In the genomic region with DNA sequence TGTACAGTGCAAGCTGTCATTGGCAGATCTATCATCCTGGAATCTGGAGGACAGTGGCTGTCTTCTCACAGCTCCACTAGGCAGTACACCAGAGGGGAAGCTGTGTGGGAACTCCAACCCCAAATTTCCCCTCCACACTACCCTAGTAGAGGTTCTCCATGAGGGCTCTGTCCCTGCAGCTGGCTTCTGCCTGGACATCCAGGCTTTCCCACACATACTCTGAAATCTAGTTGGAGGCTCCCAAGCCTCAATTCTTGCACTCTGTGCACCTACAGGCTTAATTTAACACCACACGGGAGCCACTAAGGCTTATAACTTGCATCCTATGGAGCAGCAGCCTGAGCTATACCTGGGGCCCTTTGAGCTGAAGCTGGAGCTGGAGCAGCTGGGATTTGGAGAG, we compare ENCODE assay signal across 23 cellular contexts. TPM values are rescaled to one million over a fixed set of nuclear protein-coding genes. Genes with fewer than 3 reads are reported as not detected.
DNase-seq lines count a peak whose midpoint lies in the region; ATAC-seq and TF ChIP-seq lines count a peak whose summit lies in the region.
"Had no signal": no experiment of that assay in that cellular context is flagged by ENCODE, and none has a peak within 500 bp of the region (broad histone marks: within the 10 kb centered on the region; RNA-seq: fewer than 3 reads in every experiment).

No MANE protein-coding gene starts in this region.

- no peak overlapping the region for H3K4me3 Mint-ChIP-seq in endodermal cell
- H3K4me3 Mint-ChIP-seq: CD4-positive, CD25-positive, alpha-beta regulatory T cell had no signal

- no peak overlapping the region for H3K9ac ChIP-seq in adipocyte (ENCODE audit: low read length)
- no peak overlapping the region for H3K9ac ChIP-seq in endodermal cell (ENCODE audit: extremely low read depth, low read length, poor library complexity, severe bottlenecking)
- H3K9ac ChIP-seq: BLaER1 had no signal

- peak overlapping the region; percentile 59 for H3K4me3 ChIP-seq in adipocyte (ENCODE audit: low read length)
- peak overlapping the region; percentile 50 for H3K4me3 ChIP-seq in endodermal cell (ENCODE audit: low read length)
- H3K4me3 ChIP-seq in stomach: no peak overlapping the region
- H3K4me3 ChIP-seq: BLaER1, GM12878, SJCRH30 had no signal

- intact Hi-C loops in posterior cingulate gyrus (cut with DNase I) (no loop called here), stomach (cut with DNase I; ENCODE audit: low total_unique reads) (no loop called here)

- ATAC-seq in GM19397 (IDR thresholded peaks at IDR 0.05; ENCODE audit: unreplicated experiment): no peak
- ATAC-seq: GM12878, PC-3, Right ventricle myocardium inferior, SK-N-SH treated with all-trans-retinoic acid at 6 μM for 48 hours had no signal

- WGBS in endodermal cell (ENCODE audit: insufficient coverage in 1 of 2, insufficient read length in 1 of 2), 2 experiments: 91 to 100% methylated on average over 1 of the region's 1 CpG
- WGBS in stomach, 5 donors: 88 to 100% (median 100%) methylated on average over 1 of the region's 1 CpG

- peaks cover 26% of the 10 kb centered on the region for H3K27me3 Mint-ChIP-seq in endodermal cell (ENCODE audit: insufficient read depth)
- H3K27me3 Mint-ChIP-seq: CD4-positive, CD25-positive, alpha-beta regulatory T cell had no signal

- H3K27me3 ChIP-seq in adipocyte (replicated peaks; ENCODE audit: control insufficient read depth, insufficient read depth, low read length): no peaks in the 10 kb centered on the region
- H3K27me3 ChIP-seq in endodermal cell (ENCODE audit: control insufficient read depth, insufficient read depth, low read length, poor library complexity, severe bottlenecking): no peaks in the 10 kb centered on the region
- H3K27me3 ChIP-seq in stomach: no peaks in the 10 kb centered on the region
- H3K27me3 ChIP-seq: BLaER1, SJCRH30 had no signal

- no peak overlapping the region for H3K27ac Mint-ChIP-seq in endodermal cell
- H3K27ac Mint-ChIP-seq: CD4-positive, CD25-positive, alpha-beta regulatory T cell had no signal

- no peak for TF ChIP-seq POLR2A in stomach (IDR thresholded peaks at IDR 0.05)

- H3K27ac ChIP-seq in endodermal cell (ENCODE audit: low read depth, low read length): no peak overlapping the region
- no peak overlapping the region for H3K27ac ChIP-seq in stomach
- H3K27ac ChIP-seq: 22Rv1, BLaER1, SJCRH30 had no signal

- TF ChIP-seq CTCF in endodermal cell (conservative IDR thresholded peaks at IDR 0.05): no peak
- TF ChIP-seq CTCF in stomach (IDR thresholded peaks at IDR 0.05): no peak

- H3K4me1 ChIP-seq in adipocyte (ENCODE audit: control insufficient read depth, insufficient read depth, low read length): no peaks in the 10 kb centered on the region
- no peaks in the 10 kb centered on the region for H3K4me1 ChIP-seq in endodermal cell (ENCODE audit: control insufficient read depth, insufficient read depth, low read length)
- H3K4me1 ChIP-seq in stomach: no peaks in the 10 kb centered on the region
- H3K4me1 ChIP-seq: BLaER1, SJCRH30 had no signal

- H3K36me3 ChIP-seq in adipocyte (ENCODE audit: control insufficient read depth, insufficient read depth, low read length, severe bottlenecking) (peaks cover 4% of the 10 kb centered on the region), endodermal cell (ENCODE audit: control insufficient read depth, insufficient read depth, low read length) (peaks cover 4% of the 10 kb centered on the region), stomach (peaks cover 0 to 18% (median 6%) of the 10 kb centered on the region in 4 donors)
- H3K36me3 ChIP-seq: SJCRH30 had no signal

- peaks cover 99% of the 10 kb centered on the region for H3K9me3 Mint-ChIP-seq in endodermal cell

- H3K36me3 Mint-ChIP-seq in endodermal cell (ENCODE audit: low read depth): peaks cover 39% of the 10 kb centered on the region

- DNase-seq in DMS53 (lab: John Stamatoyannopoulos, UW) (peak; percentile 7), DMS53 treated with DMSO at 0.1 percent for 48 hours (lab: John Stamatoyannopoulos, UW; ENCODE audit: unreplicated experiment) (no peak), adipocyte (ENCODE audit: low read depth) (no peak), endodermal cell (no peak), posterior cingulate gyrus (no peak), GM03348 (ENCODE audit: low spot score) (no peak), stomach (no peak)
- DNase-seq: CD4-positive, CD25-positive, alpha-beta regulatory T cell; DMS153; KBM-7; NCI-H2029; NCI-H446 treated with DMSO at 0.1 percent for 48 hours; NCI-H526; NCI-H82; NK-92 treated with Interleukin-12 subunit alpha and Interleukin-12 subunit beta, amount 100 ng/mL, for 24 hours; PC-3; SJCRH30 had no signal

- TF ChIP-seq EP300 in stomach (IDR thresholded peaks at IDR 0.05): no peak

- no peaks in the 10 kb centered on the region for H3K4me1 Mint-ChIP-seq in endodermal cell

- H3K9me3 ChIP-seq in adipocyte (ENCODE audit: control insufficient read depth, low read length) (peaks cover 87% of the 10 kb centered on the region), endodermal cell (ENCODE audit: control insufficient read depth, low read length) (peaks cover 96% of the 10 kb centered on the region), stomach (peaks cover 63 to 99% (median 84%) of the 10 kb centered on the region in 4 donors)

RNA-seq across cellular contexts. Expression of a gene that starts 43.0 kb away (rescaled TPM):
- 10 to 100 TPM; 16.4 to 17.1 TPM for total RNA-seq in endodermal cell
- polyA plus RNA-seq in endodermal cell (2013, experiment 1 of 2): 14.0 TPM
- 13.9 TPM for polyA plus RNA-seq in endodermal cell (2013, experiment 2 of 2)
- total RNA-seq in stomach: 10 to 100 TPM in 3 of 5 donors, 1 to 10 TPM in 2; 8.6 to 28.1 (median 17.5) TPM
- polyA plus RNA-seq in stomach: 10 to 100 TPM in 1 of 3 donors, 1 to 10 TPM in 2; 6.5 to 11.2 (median 8.4) TPM

Comparison
In these comparisons a context has a peak if more than half of its experiments do, and no peak if none do; other contexts are left out.
1. H3K4me3 ChIP-seq: peak in adipocyte (single experiment) and endodermal cell (single experiment); none in stomach (0 of 4).